In genomic region chr5:150436141-150436680, GRCh38 we compare ENCODE assay signal across 8 cellular contexts. TPM values are rescaled to one million over a fixed set of nuclear protein-coding genes. Genes with fewer than 3 reads are reported as not detected.
DNase-seq lines count a peak whose midpoint lies in the region; ATAC-seq and TF ChIP-seq lines count a peak whose summit lies in the region.

No MANE protein-coding gene starts in this region.

- H3K4me1 ChIP-seq in heart right ventricle: peaks cover 0 to 20% (median 9%) of the 10 kb centered on the region in 9 donors

- H3K27me3 ChIP-seq in SU-DHL-6 (ENCODE audit: low read length) (no peaks in the 10 kb centered on the region), heart right ventricle (no peaks in the 10 kb centered on the region)

- H3K4me2 ChIP-seq in SU-DHL-6 (ENCODE audit: low read depth, low read length, poor library complexity, severe bottlenecking): no peak overlapping the region

- peaks cover 11% of the 10 kb centered on the region for H3K4me1 Mint-ChIP-seq in activated naive CD8-positive, alpha-beta T cell treated with anti-CD3 and anti-CD28 coated beads, Interleukin-2, amount 10 ng/mL, durations not matched to agents 7 days and 5 days

- H3K9me3 ChIP-seq in SU-DHL-6 (ENCODE audit: insufficient read depth, low read length): no peaks in the 10 kb centered on the region
- H3K9me3 ChIP-seq in heart right ventricle: no peaks in the 10 kb centered on the region

- H3K9me3 Mint-ChIP-seq in activated naive CD8-positive, alpha-beta T cell treated with anti-CD3 and anti-CD28 coated beads, Interleukin-2, amount 10 ng/mL, durations not matched to agents 7 days and 5 days: no peaks in the 10 kb centered on the region

- peak overlapping the region; percentile 80 for H3K27ac Mint-ChIP-seq in activated naive CD8-positive, alpha-beta T cell treated with anti-CD3 and anti-CD28 coated beads, Interleukin-2, amount 10 ng/mL, durations not matched to agents 7 days and 5 days

- DNase-seq in GM13977 (ENCODE audit: low spot score): peak; percentile 89
- peak; percentile 78 for DNase-seq in NCI-H1436 (lab: John Stamatoyannopoulos, UW)
- peak; percentile 84 for DNase-seq in activated naive CD8-positive, alpha-beta T cell treated with anti-CD3 and anti-CD28 coated beads, Interleukin-2, amount 10 ng/mL, durations not matched to agents 7 days and 5 days
- peak; percentile 77 to 90 for DNase-seq in heart right ventricle
- DNase-seq in retina: peak; percentile 83
- DNase-seq in cortex of kidney (lab: John Stamatoyannopoulos, UW): no peak

- ATAC-seq in HG02763 (IDR thresholded peaks at IDR 0.05; ENCODE audit: unreplicated experiment): peak; percentile 88
- ATAC-seq in activated naive CD8-positive, alpha-beta T cell treated with anti-CD3 and anti-CD28 coated beads, Interleukin-2, amount 10 ng/mL, durations not matched to agents 7 days and 5 days (ENCODE audit: low read depth): peak; percentile 96
- ATAC-seq in heart right ventricle: peak; percentile 79 to 90 (median 90)

- no peaks in the 10 kb centered on the region for H4K20me1 ChIP-seq in SU-DHL-6 (ENCODE audit: low read depth, low read length)

- TF ChIP-seq CTCF in GM13977 (IDR thresholded peaks at IDR 0.05; ENCODE audit: extremely low read depth, insufficient read depth, missing control alignments) (peak; percentile 83), SU-DHL-6 (IDR thresholded peaks at IDR 0.05; ENCODE audit: insufficient read depth, low read length, poor library complexity, severe bottlenecking) (peak; percentile 51), heart right ventricle (IDR thresholded peaks at IDR 0.05) (peak; percentile 81 to 93 (median 90))

- H3K9ac ChIP-seq in SU-DHL-6 (ENCODE audit: low read length): no peak overlapping the region

- H3K4me3 Mint-ChIP-seq in activated naive CD8-positive, alpha-beta T cell treated with anti-CD3 and anti-CD28 coated beads, Interleukin-2, amount 10 ng/mL, durations not matched to agents 7 days and 5 days: peak overlapping the region; percentile 33

- no peaks in the 10 kb centered on the region for H3K36me3 Mint-ChIP-seq in activated naive CD8-positive, alpha-beta T cell treated with anti-CD3 and anti-CD28 coated beads, Interleukin-2, amount 10 ng/mL, durations not matched to agents 7 days and 5 days

- in situ Hi-C loops in GM13977 (cut with MboI; ENCODE audit: low pct_unique_long_range_greater_than_20kb, low sequenced_read_pairs, unreplicated experiment): no loop called here

- POLR2A ChIA-PET in activated naive CD8-positive, alpha-beta T cell treated with anti-CD3 and anti-CD28 coated beads, Interleukin-2, amount 10 ng/mL, durations not matched to agents 7 days and 5 days (lab: Charles Lee): interaction anchor here (0.6 to 1.2 kb wide), 6 partner anchors 9 to 78 kb away, joined by 3 to 7 read pairs (median 5); partner anchors contain the start of gene CD74

- WGBS in heart right ventricle, 2 donors: 19 to 20% methylated on average over 13 of the region's 13 CpGs

- H3K36me3 ChIP-seq in SU-DHL-6 (ENCODE audit: low read length) (no peaks in the 10 kb centered on the region), heart right ventricle (peaks cover 0 to 5% (median 0%) of the 10 kb centered on the region in 9 donors)

- peaks cover 3% of the 10 kb centered on the region for H3K27me3 Mint-ChIP-seq in activated naive CD8-positive, alpha-beta T cell treated with anti-CD3 and anti-CD28 coated beads, Interleukin-2, amount 10 ng/mL, durations not matched to agents 7 days and 5 days

- H3K9me2 ChIP-seq in SU-DHL-6 (replicated peaks; ENCODE audit: insufficient read depth, low read length): no peaks in the 10 kb centered on the region

- no peaks in the 10 kb centered on the region for H3K79me2 ChIP-seq in SU-DHL-6 (ENCODE audit: insufficient read depth, low read length)

- intact Hi-C loops in heart right ventricle (cut with DNase I): loop anchor here in 9 of 10 donors (1.0 to 10.0 kb wide), 7 partner anchors 34 to 301 kb away; partner anchors contain the start of genes CDX1 (in 1 of the 9) and TCOF1 (in 1 of the 9)

- H3K27ac ChIP-seq in SU-DHL-6 (ENCODE audit: low read depth, low read length): no peak overlapping the region
- no peak overlapping the region for H3K27ac ChIP-seq in heart right ventricle

- H2AFZ ChIP-seq in SU-DHL-6 (ENCODE audit: low read depth, low read length, severe bottlenecking): peak overlapping the region; percentile 62

- no peak overlapping the region for H3K4me3 ChIP-seq in SU-DHL-6 (ENCODE audit: insufficient read depth, low read length, poor library complexity, severe bottlenecking)
- H3K4me3 ChIP-seq in heart right ventricle: no peak overlapping the region

- peaks cover 11% of the 10 kb centered on the region; the same call in 1 of the 2 replicates for H3F3A ChIP-seq in SU-DHL-6 (ENCODE audit: insufficient read depth)

RNA-seq across cellular contexts. Expression of gene RPS14, which starts 13.3 kb away (rescaled TPM):
- total RNA-seq in activated naive CD8-positive, alpha-beta T cell treated with anti-CD3 and anti-CD28 coated beads, Interleukin-2, amount 10 ng/mL, durations not matched to agents 7 days and 5 days: 1,000 to 10,000 TPM; 2,811 to 2,872 TPM
- total RNA-seq in heart right ventricle: 1,000 to 10,000 TPM in 9 of 10 donors, 100 to 1,000 TPM in 1; 984 to 1,344 (median 1,239) TPM
- polyA plus RNA-seq in heart right ventricle: 1,000 to 10,000 TPM; 1,373 to 4,233 TPM

RNA-seq across cellular contexts. Expression of gene CD74, which starts 23.5 kb away (rescaled TPM):
- total RNA-seq in activated naive CD8-positive, alpha-beta T cell treated with anti-CD3 and anti-CD28 coated beads, Interleukin-2, amount 10 ng/mL, durations not matched to agents 7 days and 5 days: 100 to 1,000 TPM; 341 to 350 TPM
- 1,000 to 10,000 TPM in 1 of 10 donors, 100 to 1,000 TPM in 9; 120 to 2,270 (median 303) TPM for total RNA-seq in heart right ventricle
- 100 to 1,000 TPM; 211 to 298 TPM for polyA plus RNA-seq in heart right ventricle
